15 cellular contexts compared by ENCODE assay signal in the genomic region with DNA sequence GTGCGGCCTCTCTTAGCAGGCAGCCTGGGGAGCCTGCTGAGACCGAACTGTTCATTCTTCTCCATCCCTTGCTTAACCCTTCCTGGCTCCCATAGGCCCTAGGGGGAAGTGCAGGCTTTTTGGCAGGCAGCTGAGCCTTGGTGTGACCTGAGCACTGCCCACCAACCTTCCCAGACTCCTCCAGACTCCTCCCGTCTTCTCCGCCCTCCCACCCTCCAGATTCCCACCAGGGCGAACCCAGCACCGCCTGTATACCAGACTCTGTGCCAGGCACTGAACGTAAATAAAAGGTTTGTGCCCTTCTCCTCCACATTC. TPM values are rescaled to one million over a fixed set of nuclear protein-coding genes. Genes with fewer than 3 reads are reported as not detected.
DNase-seq lines count a peak whose midpoint lies in the region; FAIRE-seq and TF ChIP-seq lines count a peak whose summit lies in the region.
"Had no signal": no experiment of that assay in that cellular context is flagged by ENCODE, and none has a peak within 500 bp of the region (broad histone marks: within the 10 kb centered on the region; RNA-seq: fewer than 3 reads in every experiment).

No MANE protein-coding gene starts in this region.

- H3K27me3 ChIP-seq in Peyer's patch (no peaks in the 10 kb centered on the region), H1 (replicated peaks in 1 of 4; ENCODE audit: control insufficient read depth in 3 of 4, extremely low read depth in 1 of 4, insufficient read depth in 3 of 4, low read length in 3 of 4) (0 out of 7 replicates have a peak, but pooled peaks cover 0 to 2% (median 0%) of the 10 kb centered on the region in 4 experiments), BE2C (no peaks in the 10 kb centered on the region)

- no peak for FAIRE-seq in H1 (lab: Jason Lieb, UNC)
- FAIRE-seq: G401.6 had no signal

- TF ChIP-seq EP300 in H1 (IDR thresholded peaks at IDR 0.05; ENCODE audit: borderline replicate concordance in 1 of 2, low read depth in 2 of 2, low read length in 2 of 2) = no peak

- POLR2A ChIA-PET in H1 (lab: Charles Lee; ENCODE audit: partially characterized antibody) = interaction anchor here (1.2 to 1.6 kb wide), 2 partner anchors 9 to 12 kb away, joined by 4 to 5 read pairs; no protein-coding TSS in a partner anchor

- H3K56ac ChIP-seq in H1 (replicated peaks; ENCODE audit: insufficient read length, low read depth, low read length) = no peak overlapping the region

- H3K23me2 ChIP-seq in H1 (ENCODE audit: low read depth, low read length) = no peaks in the 10 kb centered on the region

- intact Hi-C loops in activated naive CD4-positive, alpha-beta T cell treated with anti-CD3 and anti-CD28 coated beads for 36 hours (cut with micrococcal nuclease) = no loop called here

- H3K27ac Mint-ChIP-seq in activated naive CD4-positive, alpha-beta T cell treated with anti-CD3 and anti-CD28 coated beads for 36 hours = peak overlapping the region; percentile 16

- H3K27me3 Mint-ChIP-seq in activated naive CD4-positive, alpha-beta T cell treated with anti-CD3 and anti-CD28 coated beads for 36 hours (ENCODE audit: low read depth) = no peaks in the 10 kb centered on the region

- H2BK12ac ChIP-seq in H1 (ENCODE audit: low read depth, low read length) = no peak overlapping the region

- H4K91ac ChIP-seq in H1 (replicated peaks; ENCODE audit: insufficient read length, low read length) = no peak overlapping the region

- no peak overlapping the region for H3K18ac ChIP-seq in H1 (ENCODE audit: extremely low read depth, low read length)

- H2BK5ac ChIP-seq in H1 (ENCODE audit: low read depth, low read length) = peak overlapping the region; percentile 12; the same call in 1 of the 2 replicates

- no peak for TF ChIP-seq RAD21 in H1 (IDR thresholded peaks at IDR 0.05 in 1 of 2, conservative IDR thresholded peaks at IDR 0.05 in 1 of 2; ENCODE audit: low read depth in 2 of 2, low read length in 2 of 2)

- peaks cover 75% of the 10 kb centered on the region for H3K4me1 Mint-ChIP-seq in activated naive CD4-positive, alpha-beta T cell treated with anti-CD3 and anti-CD28 coated beads for 36 hours (ENCODE audit: low read depth)

- H3K4me1 ChIP-seq in Peyer's patch (peaks cover 0 to 87% (median 56%) of the 10 kb centered on the region in 4 donors), H1 (replicated peaks in 1 of 4; ENCODE audit: control insufficient read depth in 3 of 4, insufficient read depth in 4 of 4, low read length in 3 of 4) (peaks cover 0 to 11% (median 0%) of the 10 kb centered on the region in 4 experiments; a peak in 1 of 7 replicates), BE2C (no peaks in the 10 kb centered on the region)

- TF ChIP-seq POLR2A in Peyer's patch (IDR thresholded peaks at IDR 0.05) (no peak), H1 (IDR thresholded peaks at IDR 0.05; ENCODE audit: control extremely low read depth in 1 of 2, low read depth in 2 of 2, low read length in 2 of 2) (no peak)

- no peak overlapping the region for H3K9ac ChIP-seq in H1 (replicated peaks in 1 of 4; ENCODE audit: extremely low read depth in 1 of 4, low read depth in 3 of 4, low read length in 3 of 4)
- H3K9ac ChIP-seq: SK-N-SH had no signal

- no peaks in the 10 kb centered on the region for H3K9me3 Mint-ChIP-seq in activated naive CD4-positive, alpha-beta T cell treated with anti-CD3 and anti-CD28 coated beads for 36 hours

- no peak overlapping the region for H4K5ac ChIP-seq in H1 (ENCODE audit: insufficient read length, low read depth, low read length)

- peak overlapping the region; percentile 39; the same call in 1 of the 2 replicates for H2AK5ac ChIP-seq in H1 (ENCODE audit: low read depth, low read length)

- H3K4me3 ChIP-seq in Peyer's patch = no peak overlapping the region
- no peak overlapping the region for H3K4me3 ChIP-seq in H1 (ENCODE audit: extremely low read depth in 1 of 4, insufficient read depth in 2 of 4, low read depth in 3 of 4, low read length in 4 of 4)
- no peak overlapping the region for H3K4me3 ChIP-seq in BE2C (ENCODE audit: low read depth, low read length)

- H3K9me3 ChIP-seq in Peyer's patch (no peaks in the 10 kb centered on the region), H1 (ENCODE audit: insufficient read depth in 2 of 2, low read depth in 1 of 2, low read length in 1 of 2) (no peaks in the 10 kb centered on the region), BE2C (no peaks in the 10 kb centered on the region)
- H3K9me3 ChIP-seq: SK-N-SH had no signal

- H4K20me1 ChIP-seq in H1 (replicated peaks in 1 of 2; ENCODE audit: control insufficient read depth in 1 of 2, insufficient read depth in 2 of 2, low read length in 2 of 2) = peaks cover 6 to 8% of the 10 kb centered on the region in 2 experiments

- DNase-seq in activated naive CD4-positive, alpha-beta T cell treated with anti-CD3 and anti-CD28 coated beads for 36 hours = no peak
- DNase-seq in activated naive CD4-positive, alpha-beta T cell treated with anti-CD3 and anti-CD28 coated beads, Interleukin-2, amount 50 U/mL, for 16 hours = no peak
- DNase-seq in Peyer's patch = no peak
- DNase-seq in H1 (ENCODE audit: low read depth in 1 of 2, low spot score in 2 of 2) = no peak
- DNase-seq in substantia nigra (lab: John Stamatoyannopoulos, UW) = no peak
- DNase-seq in NCI-H187 treated with DMSO at 0.1 percent for 48 hours (lab: John Stamatoyannopoulos, UW) = no peak
- no peak for DNase-seq in activated T-cell treated with anti-CD3 and anti-CD28 coated beads, Interleukin-2, amount 50 U/mL, for 48 hours
- no peak for DNase-seq in BE2C
- DNase-seq: activated CD4-positive, CD25-positive, alpha-beta regulatory T cell treated with anti-CD3 and anti-CD28 coated beads, Interleukin-2, amount 50 U/mL, for 72 hours; activated gamma-delta T cell; cerebellar nuclear complex; GOT3; NCI-H2171 treated with DMSO at 0.1 percent for 48 hours; SK-N-SH had no signal

- H3K36me3 ChIP-seq in Peyer's patch = no peaks in the 10 kb centered on the region
- H3K36me3 ChIP-seq in H1 (ENCODE audit: control insufficient read depth in 2 of 4, insufficient read depth in 4 of 4, low read length in 3 of 4) = no peaks in the 10 kb centered on the region
- H3K36me3 ChIP-seq in BE2C = no peaks in the 10 kb centered on the region

- peaks cover 7% of the 10 kb centered on the region; the same call in 1 of the 2 replicates for H3K79me1 ChIP-seq in H1 (ENCODE audit: low read depth, low read length)

- peaks cover 2% of the 10 kb centered on the region for H3K36me3 Mint-ChIP-seq in activated naive CD4-positive, alpha-beta T cell treated with anti-CD3 and anti-CD28 coated beads for 36 hours (ENCODE audit: low read depth)

- TF ChIP-seq CTCF in Peyer's patch (IDR thresholded peaks at IDR 0.05) (no peak), H1 (IDR thresholded peaks at IDR 0.05; ENCODE audit: control extremely low read depth in 1 of 3, insufficient read depth in 1 of 3, low read depth in 1 of 3, low read length in 3 of 3) (no peak), BE2C (IDR thresholded peaks at IDR 0.05; ENCODE audit: low read depth, low read length) (no peak)

- no peak overlapping the region for H2AFZ ChIP-seq in H1 (ENCODE audit: low read length)

- H2BK120ac ChIP-seq in H1 (replicated peaks; ENCODE audit: low read depth, low read length) = no peak overlapping the region

- H3K14ac ChIP-seq in H1 (ENCODE audit: insufficient read length) = no peak overlapping the region

- peaks cover 0 to 3% of the 10 kb centered on the region in 2 experiments; a peak in 1 of 4 replicates for H3K79me2 ChIP-seq in H1 (ENCODE audit: control insufficient read depth in 1 of 2, insufficient read depth in 2 of 2, low read length in 2 of 2)

- no peak overlapping the region for H3K4me3 Mint-ChIP-seq in activated naive CD4-positive, alpha-beta T cell treated with anti-CD3 and anti-CD28 coated beads for 36 hours

- H4K8ac ChIP-seq in H1 (ENCODE audit: extremely low read depth, insufficient read depth, low read length) = no peak overlapping the region

- no peak overlapping the region for H3K4ac ChIP-seq in H1 (replicated peaks; ENCODE audit: insufficient read length, low read depth, low read length)

- H3K27ac ChIP-seq in Peyer's patch (peak overlapping the region in 3 of 4 donors; percentile 54 to 99 (median 78)), H1 (ENCODE audit: low read depth, low read length) (no peak overlapping the region), substantia nigra (ENCODE audit: low read depth, low read length, poor library complexity, severe bottlenecking) (peak overlapping the region; percentile 14)

- H3K4me2 ChIP-seq in H1 (ENCODE audit: insufficient read depth in 1 of 2, low read depth in 2 of 2, low read length in 2 of 2) = no peak overlapping the region
- H3K4me2 ChIP-seq: SK-N-SH had no signal

- CTCF ChIA-PET in activated naive CD4-positive, alpha-beta T cell treated with anti-CD3 and anti-CD28 coated beads for 36 hours (lab: Charles Lee) = interaction anchor here (0.8 to 1.6 kb wide), 3 partner anchors 9 to 221 kb away, joined by 3 to 9 read pairs (median 3); no protein-coding TSS in a partner anchor
- CTCF ChIA-PET in H1 (lab: Charles Lee; ENCODE audit: partially characterized antibody) = interaction anchor here (1.5 to 59.1 kb wide), 7 partner anchors 9 to 278 kb away, joined by 4 to 1456 read pairs (median 12); no protein-coding TSS in a partner anchor

- no peak overlapping the region for H2BK20ac ChIP-seq in H1 (ENCODE audit: low read length)

- H2BK15ac ChIP-seq in H1 (ENCODE audit: low read length) = no peak overlapping the region

- 93% methylated on average over 7 of the region's 7 CpGs; no CpG with 5 or more reads in 1 of the 2 experiments for WGBS in H1 (ENCODE audit: extremely low coverage in 1 of 2, insufficient coverage in 1 of 2, insufficient read length in 1 of 2, insufficient replicate concordance in 2 of 2, low coverage in 1 of 2, low lambda C conversion rate in 2 of 2, missing lambda C conversion rate in 1 of 2), 2 experiments

- no peak overlapping the region for H3K23ac ChIP-seq in H1 (ENCODE audit: insufficient read length)

TF ChIP-seq in H1, 55 proteins besides CTCF, POLR2A, EP300 and RAD21 (continues in another document):
- no peak for TF ChIP-seq HDAC6 (IDR thresholded peaks at IDR 0.05; ENCODE audit: low read depth, low read length)
- no peak for TF ChIP-seq KDM5A (IDR thresholded peaks at IDR 0.05; ENCODE audit: low read length)

RNA-seq across cellular contexts. Expression of a gene that starts 7.9 kb away (rescaled TPM):
- total RNA-seq in activated naive CD4-positive, alpha-beta T cell treated with anti-CD3 and anti-CD28 coated beads for 36 hours = 10 to 100 TPM; 17.9 to 18.5 TPM
- 10 to 100 TPM in 1 of 4 donors, 1 to 10 TPM in 3; 1.2 to 19.0 (median 4.7) TPM for total RNA-seq in Peyer's patch
- total RNA-seq in H1 (2021; fragmentation: NEBNext Ultra II Directional; extraction: Animal tissue kit (Norgen Biotek cat#: 25700)) = 5.3 and 5.7 TPM in 2 replicates
- 3.4 and 4.4 TPM in 2 replicates for polyA plus RNA-seq in H1 (2011; rRNA removed)
- 4.2 TPM for polyA plus RNA-seq in H1 (2011; cell fraction: cytosol; rRNA removed)
- 12.1 TPM for polyA plus RNA-seq in H1 (2011; cell fraction: nucleus; rRNA removed)
- polyA plus RNA-seq in H1 (2012, experiment 1 of 2) = 2.3 to 5.2 TPM (median 4.2 TPM) in 4 replicates
- 3.3 TPM for polyA plus RNA-seq in H1 (2012, experiment 2 of 2)
- polyA plus RNA-seq in H1 (2013, experiment 1 of 2) = 4.5 TPM
- polyA plus RNA-seq in H1 (2013, experiment 2 of 2) = 4.2 TPM
- 2.4 TPM in 2 replicates for polyA minus RNA-seq in H1 (2011; rRNA and poly(A)+ RNA removed)
- 4.7 TPM for polyA minus RNA-seq in H1 (2011; cell fraction: cytosol; rRNA and poly(A)+ RNA removed)
- polyA minus RNA-seq in H1 (2011; cell fraction: nucleus; rRNA and poly(A)+ RNA removed) = 6.6 TPM
- 7.5 TPM for polyA plus RNA-seq in BE2C (2012; ENCODE audit: insufficient read depth, insufficient read length, low read depth)
